Comparison of ENCODE assay signal across 15 cellular contexts in genomic region chr12:31756977-31757420, GRCh38. TPM values are rescaled to one million over a fixed set of nuclear protein-coding genes. Genes with fewer than 3 reads are reported as not detected.
DNase-seq lines count a peak whose midpoint lies in the region; ATAC-seq and TF ChIP-seq lines count a peak whose summit lies in the region.
"Had no signal": no experiment of that assay in that cellular context is flagged by ENCODE, and none has a peak within 500 bp of the region (broad histone marks: within the 10 kb centered on the region; RNA-seq: fewer than 3 reads in every experiment).

No MANE protein-coding gene starts in this region.

- no TSS peak for BruUV-seq in Calu3 (replicated peaks; lab: Mats Ljungman, UMichigan)

- no peaks in the 10 kb centered on the region for H3K9me3 ChIP-seq in MM.1S (replicated peaks; ENCODE audit: insufficient read depth, low read length)
- H3K9me3 ChIP-seq in naive thymus-derived CD4-positive, alpha-beta T cell (ENCODE audit: control insufficient read depth in 2 of 3, low read length in 3 of 3) = no peaks in the 10 kb centered on the region
- H3K9me3 ChIP-seq: BE2C had no signal

- peaks cover 11% of the 10 kb centered on the region for H3F3A ChIP-seq in MM.1S (ENCODE audit: insufficient read depth, low read length)

- DNase-seq in Calu3 = peak; percentile 59
- no peak for DNase-seq in MM.1S
- peak; percentile 70 for DNase-seq in dermis blood vessel endothelial cell
- DNase-seq in naive thymus-derived CD4-positive, alpha-beta T cell = no peak
- DNase-seq in iPS-NIHi11 (ENCODE audit: low spot score) = no peak
- DNase-seq in SKM-1 treated with dmso at 0.1 percent for 144 hours (lab: John Stamatoyannopoulos, UW; ENCODE audit: unreplicated experiment) = no peak
- DNase-seq: BE2C; kidney; NCI-H1436; stimulated activated CD4-positive, alpha-beta T cell treated with anti-CD3 and anti-CD28 coated beads, Interleukin-4, amount 100 ng/mL, for 1 hour; T-helper 9 cell had no signal

- peaks cover 9% of the 10 kb centered on the region for H3K36me3 Mint-ChIP-seq in Calu3 (ENCODE audit: insufficient read depth, unreplicated experiment)
- peaks cover 0 to 8% (median 0%) of the 10 kb centered on the region in 5 donors for H3K36me3 Mint-ChIP-seq in naive thymus-derived CD4-positive, alpha-beta T cell

- H3K4me3 Mint-ChIP-seq in Calu3 (ENCODE audit: low read depth, unreplicated experiment) = no peak overlapping the region
- no peak overlapping the region for H3K4me3 Mint-ChIP-seq in naive thymus-derived CD4-positive, alpha-beta T cell

- CTCF ChIA-PET in Calu3 (lab: Charles Lee) = interaction anchor here (0.6 to 0.7 kb wide), 3 partner anchors 16 to 1839 kb away, joined by 4 to 7 read pairs (median 7); no protein-coding TSS in a partner anchor
- CTCF ChIA-PET in naive thymus-derived CD4-positive, alpha-beta T cell (lab: Charles Lee) = interaction anchor here (0.6 to 0.7 kb wide), 2 partner anchors 57 to 118 kb away, joined by 4 to 5 read pairs; no protein-coding TSS in a partner anchor

- H3K4me3 ChIP-seq in MM.1S (ENCODE audit: low read length) = no peak overlapping the region
- H3K4me3 ChIP-seq in naive thymus-derived CD4-positive, alpha-beta T cell (ENCODE audit: low read length) = no peak overlapping the region

- peaks cover 5% of the 10 kb centered on the region for H3K9me3 Mint-ChIP-seq in Calu3 (ENCODE audit: low read depth, unreplicated experiment)
- H3K9me3 Mint-ChIP-seq in naive thymus-derived CD4-positive, alpha-beta T cell = peaks cover 0 to 5% (median 0%) of the 10 kb centered on the region in 11 donors

- H3K27me3 ChIP-seq in MM.1S (replicated peaks; ENCODE audit: insufficient read depth, low read length) = no peaks in the 10 kb centered on the region
- no peaks in the 10 kb centered on the region for H3K27me3 ChIP-seq in naive thymus-derived CD4-positive, alpha-beta T cell (ENCODE audit: control insufficient read depth in 2 of 2, insufficient read depth in 2 of 2, low read length in 2 of 2)
- H3K27me3 ChIP-seq: BE2C had no signal

- no peak overlapping the region for H3K9ac ChIP-seq in MM.1S (ENCODE audit: low read length)
- H3K9ac ChIP-seq: parathyroid adenoma had no signal

- H3K27ac ChIP-seq in MM.1S (ENCODE audit: low read length) = no peak overlapping the region
- H3K27ac ChIP-seq in naive thymus-derived CD4-positive, alpha-beta T cell (ENCODE audit: low read depth, low read length) = no peak overlapping the region
- H3K27ac ChIP-seq: HL-60, parathyroid adenoma had no signal

- H3K4me1 ChIP-seq in MM.1S (ENCODE audit: low read length) = peaks cover 18% of the 10 kb centered on the region
- peaks cover 0 to 3% of the 10 kb centered on the region in 2 donors for H3K4me1 ChIP-seq in naive thymus-derived CD4-positive, alpha-beta T cell (ENCODE audit: control insufficient read depth in 2 of 2, insufficient read depth in 2 of 2, low read length in 2 of 2)
- H3K4me1 ChIP-seq: BE2C had no signal

- no peaks in the 10 kb centered on the region for H3K9me2 ChIP-seq in MM.1S (replicated peaks; ENCODE audit: insufficient read depth, low read length)

- H3K4me2 ChIP-seq in MM.1S (ENCODE audit: low read depth, low read length) = no peak overlapping the region

- no peaks in the 10 kb centered on the region for H3K27me3 Mint-ChIP-seq in Calu3 (ENCODE audit: unreplicated experiment)
- no peaks in the 10 kb centered on the region for H3K27me3 Mint-ChIP-seq in naive thymus-derived CD4-positive, alpha-beta T cell

- POLR2A ChIA-PET in naive thymus-derived CD4-positive, alpha-beta T cell (lab: Charles Lee) = interaction anchor here (0.8 kb wide), 1 partner anchor 32 kb away, joined by 4 read pairs; no protein-coding TSS in a partner anchor

- peak overlapping the region; percentile 42 for H2AFZ ChIP-seq in MM.1S (ENCODE audit: low read length)
- H2AFZ ChIP-seq: parathyroid adenoma had no signal

- no peaks in the 10 kb centered on the region for H3K79me2 ChIP-seq in MM.1S (ENCODE audit: low read length)
- H3K79me2 ChIP-seq: parathyroid adenoma had no signal

- peak; percentile 32 for ATAC-seq in naive thymus-derived CD4-positive, alpha-beta T cell
- no peak for ATAC-seq in GM19452 (IDR thresholded peaks at IDR 0.05; ENCODE audit: unreplicated experiment)
- no peak for ATAC-seq in HG03097 (IDR thresholded peaks at IDR 0.05; ENCODE audit: low FRiP score, unreplicated experiment)

- peaks cover 27% of the 10 kb centered on the region for H3K4me1 Mint-ChIP-seq in Calu3 (ENCODE audit: low read depth, unreplicated experiment)
- H3K4me1 Mint-ChIP-seq in naive thymus-derived CD4-positive, alpha-beta T cell = peaks cover 6 to 32% (median 26%) of the 10 kb centered on the region in 7 donors

- H4K20me1 ChIP-seq in MM.1S (ENCODE audit: insufficient read depth, low read length) = no peaks in the 10 kb centered on the region

- peak overlapping the region; percentile 88 for H3K27ac Mint-ChIP-seq in Calu3 (ENCODE audit: unreplicated experiment)
- no peak overlapping the region for H3K27ac Mint-ChIP-seq in naive thymus-derived CD4-positive, alpha-beta T cell

- no peaks in the 10 kb centered on the region for H3K36me3 ChIP-seq in MM.1S (replicated peaks; ENCODE audit: insufficient read depth, low read length)
- H3K36me3 ChIP-seq in naive thymus-derived CD4-positive, alpha-beta T cell (ENCODE audit: control insufficient read depth in 2 of 3, insufficient read depth in 3 of 3, low read length in 3 of 3) = no peaks in the 10 kb centered on the region
- H3K36me3 ChIP-seq: BE2C had no signal

- TF ChIP-seq CTCF in Calu3 (IDR thresholded peaks at IDR 0.05; ENCODE audit: unreplicated experiment) (no peak), MM.1S (IDR thresholded peaks at IDR 0.05; ENCODE audit: low read length) (no peak)

- intact Hi-C loops in Calu3 (cut with micrococcal nuclease; ENCODE audit: unreplicated experiment) = no loop called here
- intact Hi-C loops in naive thymus-derived CD4-positive, alpha-beta T cell (cut with micrococcal nuclease) = no loop called here

RNA-seq across cellular contexts. Expression of gene AMN1, which starts 28.2 kb away (rescaled TPM):
- total RNA-seq in Calu3 (2022) (10.2 and 13.5 TPM in 2 replicates), dermis blood vessel endothelial cell (17.5 and 18.1 TPM in 2 replicates)
- 10 to 100 TPM in 2 of 5 experiments, 1 to 10 TPM in 3; 4.1 to 22.9 (median 8.1) TPM for total RNA-seq in naive thymus-derived CD4-positive, alpha-beta T cell
- 10 to 100 TPM; 15.7 to 17.8 TPM for polyA plus RNA-seq in naive thymus-derived CD4-positive, alpha-beta T cell

Comparison
In these comparisons a context has a peak if more than half of its experiments do, and no peak if none do; other contexts are left out.
1. DNase-seq: peak in Calu3 (single experiment) and dermis blood vessel endothelial cell (single experiment); none in MM.1S (single experiment), naive thymus-derived CD4-positive, alpha-beta T cell (0 of 9), iPS-NIHi11 (single experiment) and SKM-1 treated with dmso at 0.1 percent for 144 hours (single experiment).